ENCODE assay signal across 8 cellular contexts in genomic region chr12:131912526-131913274, GRCh38. TPM values are rescaled to one million over a fixed set of nuclear protein-coding genes. Genes with fewer than 3 reads are reported as not detected.
DNase-seq lines count a peak whose midpoint lies in the region; ATAC-seq and TF ChIP-seq lines count a peak whose summit lies in the region.

No MANE protein-coding gene starts in this region.

- DNase-seq in Ammon's horn (ENCODE audit: low spot score): peak; percentile 62
- DNase-seq in NCI-H446 (lab: John Stamatoyannopoulos, UW): peak; percentile 34 to 81
- DNase-seq in dorsolateral prefrontal cortex: peak in 6 of 10 donors; percentile 49 to 85 (median 66)
- DNase-seq in mucosa of gallbladder (ENCODE audit: low spot score): peak; percentile 87
- no peak for DNase-seq in inferior parietal cortex (ENCODE audit: extremely low spot score)
- no peak for DNase-seq in stimulated activated CD4-positive, alpha-beta T cell treated with anti-CD3 and anti-CD28 coated beads, Interleukin-4, amount 100 ng/mL, for 4 hours

- ATAC-seq in HG03565 (IDR thresholded peaks at IDR 0.05; ENCODE audit: unreplicated experiment) (no peak), GM21515 (IDR thresholded peaks at IDR 0.05; ENCODE audit: unreplicated experiment) (no peak)

- H3K27me3 ChIP-seq in dorsolateral prefrontal cortex: no peaks in the 10 kb centered on the region

- TF ChIP-seq CTCF in dorsolateral prefrontal cortex (IDR thresholded peaks at IDR 0.05 in 54 of 56, conservative IDR thresholded peaks at IDR 0.05 in 2 of 56; ENCODE audit: low read depth in 1 of 56, partially characterized antibody in 56 of 56): no peak

- no peak overlapping the region for H3K4me3 ChIP-seq in dorsolateral prefrontal cortex

- intact Hi-C loops in dorsolateral prefrontal cortex (cut with DNase I): no loop called here

- H3K27ac ChIP-seq in dorsolateral prefrontal cortex: peak overlapping the region in 42 of 59 donors; percentile 4 to 75 (median 43)

RNA-seq across cellular contexts. Expression of gene PUS1, which starts 16.4 kb away (rescaled TPM):
- total RNA-seq in dorsolateral prefrontal cortex: 10 to 100 TPM; 14.3 to 37.0 (median 24.2) TPM
- total RNA-seq in mucosa of gallbladder: 26.0 TPM

RNA-seq across cellular contexts. Expression of gene ULK1, which starts 18.3 kb away (rescaled TPM):
- total RNA-seq in dorsolateral prefrontal cortex (100 to 1,000 TPM in 53 of 120 experiments, 10 to 100 TPM in 67; 43.7 to 169 (median 98.4) TPM), mucosa of gallbladder (80.7 TPM)

RNA-seq across cellular contexts. Expression of gene EP400, which starts 37.0 kb away (rescaled TPM):
- 10 to 100 TPM; 52.1 to 79.5 (median 64.6) TPM for total RNA-seq in dorsolateral prefrontal cortex
- 42.5 TPM for total RNA-seq in mucosa of gallbladder

Comparison
In these comparisons a context has a peak if more than half of its experiments do, and no peak if none do; other contexts are left out.
1. DNase-seq: peak in Ammon's horn (single experiment), NCI-H446 (2 of 2), dorsolateral prefrontal cortex (6 of 10) and mucosa of gallbladder (single experiment); none in inferior parietal cortex (single experiment) and stimulated activated CD4-positive, alpha-beta T cell treated with anti-CD3 and anti-CD28 coated beads, Interleukin-4, amount 100 ng/mL, for 4 hours (0 of 2).